Comparison of ENCODE assay signal across 8 cellular contexts in genomic region chr9:68779558-68780376, GRCh38.
A peak's percentile ranks its signal among the peaks of the same experiment; 100 is the strongest.
DNase-seq lines count a peak whose midpoint lies in the region; ATAC-seq and TF ChIP-seq lines count a peak whose summit lies in the region.

No MANE protein-coding gene starts in this region.

- H3K27me3 Mint-ChIP-seq in activated CD8-positive, alpha-beta memory T cell treated with anti-CD3 and anti-CD28 coated beads, Interleukin-2, amount 10 ng/mL, durations not matched to agents 7 days and 5 days = peaks cover 4% of the 10 kb centered on the region
- H3K27me3 Mint-ChIP-seq in endothelial cell (ENCODE audit: unreplicated experiment) = no peaks in the 10 kb centered on the region
- peaks cover 2% of the 10 kb centered on the region for H3K27me3 Mint-ChIP-seq in mesothelial cell of epicardium (ENCODE audit: low read depth)

- CTCF ChIA-PET in activated CD8-positive, alpha-beta memory T cell treated with anti-CD3 and anti-CD28 coated beads, Interleukin-2, amount 10 ng/mL, durations not matched to agents 7 days and 5 days (lab: Charles Lee) = interaction anchor here (0.6 to 1.6 kb wide), 11 partner anchors 9 to 257 kb away, joined by 3 to 5 read pairs (median 3); no protein-coding TSS in a partner anchor

- ATAC-seq in GM21360 (IDR thresholded peaks at IDR 0.05; ENCODE audit: unreplicated experiment) = peak; percentile 87
- peak; percentile 94 for ATAC-seq in activated CD8-positive, alpha-beta memory T cell treated with anti-CD3 and anti-CD28 coated beads, Interleukin-2, amount 10 ng/mL, durations not matched to agents 7 days and 5 days

- no peaks in the 10 kb centered on the region for H3K9me3 Mint-ChIP-seq in activated CD8-positive, alpha-beta memory T cell treated with anti-CD3 and anti-CD28 coated beads, Interleukin-2, amount 10 ng/mL, durations not matched to agents 7 days and 5 days (ENCODE audit: low read depth)
- no peaks in the 10 kb centered on the region for H3K9me3 Mint-ChIP-seq in endothelial cell (ENCODE audit: unreplicated experiment)
- no peaks in the 10 kb centered on the region for H3K9me3 Mint-ChIP-seq in mesothelial cell of epicardium

- no peak overlapping the region for H3K4me3 Mint-ChIP-seq in activated CD8-positive, alpha-beta memory T cell treated with anti-CD3 and anti-CD28 coated beads, Interleukin-2, amount 10 ng/mL, durations not matched to agents 7 days and 5 days
- H3K4me3 Mint-ChIP-seq in endothelial cell (ENCODE audit: unreplicated experiment) = no peak overlapping the region
- H3K4me3 Mint-ChIP-seq in mesothelial cell of epicardium = no peak overlapping the region

- peaks cover 7% of the 10 kb centered on the region for H3K4me1 Mint-ChIP-seq in activated CD8-positive, alpha-beta memory T cell treated with anti-CD3 and anti-CD28 coated beads, Interleukin-2, amount 10 ng/mL, durations not matched to agents 7 days and 5 days
- H3K4me1 Mint-ChIP-seq in endothelial cell (ENCODE audit: unreplicated experiment) = peaks cover 4% of the 10 kb centered on the region
- peaks cover 11% of the 10 kb centered on the region for H3K4me1 Mint-ChIP-seq in mesothelial cell of epicardium

- peaks cover 2% of the 10 kb centered on the region for H3K36me3 Mint-ChIP-seq in activated CD8-positive, alpha-beta memory T cell treated with anti-CD3 and anti-CD28 coated beads, Interleukin-2, amount 10 ng/mL, durations not matched to agents 7 days and 5 days
- H3K36me3 Mint-ChIP-seq in endothelial cell (ENCODE audit: low read depth, unreplicated experiment) (no peaks in the 10 kb centered on the region), mesothelial cell of epicardium (no peaks in the 10 kb centered on the region)

- TF ChIP-seq CTCF in endothelial cell (IDR thresholded peaks at IDR 0.05; ENCODE audit: unreplicated experiment) (no peak), mesothelial cell of epicardium (IDR thresholded peaks at IDR 0.05; ENCODE audit: unreplicated experiment) (no peak)

- no peak overlapping the region for H3K27ac Mint-ChIP-seq in activated CD8-positive, alpha-beta memory T cell treated with anti-CD3 and anti-CD28 coated beads, Interleukin-2, amount 10 ng/mL, durations not matched to agents 7 days and 5 days
- no peak overlapping the region for H3K27ac Mint-ChIP-seq in endothelial cell (ENCODE audit: unreplicated experiment)
- no peak overlapping the region for H3K27ac Mint-ChIP-seq in mesothelial cell of epicardium

- in situ Hi-C loops in Caki2 (cut with HindIII; ENCODE audit: low pct_unique_long_range_greater_than_20kb, low sequenced_read_pairs) = no loop called here

- DNase-seq in Caki2 (ENCODE audit: low read depth) (peak; percentile 84), HT-29 (ENCODE audit: low spot score) (peak; percentile 95), endothelial cell (ENCODE audit: low spot score) (peak; percentile 97), mesothelial cell of epicardium (ENCODE audit: low spot score in 2 of 2, unreplicated experiment in 2 of 2) (peak; percentile 96 to 99)
- DNase-seq in NK-92 treated with Interleukin-12 subunit alpha and Interleukin-12 subunit beta, amount 100 ng/mL, for 24 hours (lab: John Stamatoyannopoulos, UW) = peak; percentile 84
- DNase-seq in activated CD8-positive, alpha-beta memory T cell treated with anti-CD3 and anti-CD28 coated beads, Interleukin-2, amount 10 ng/mL, durations not matched to agents 7 days and 5 days = peak; percentile 95
- DNase-seq in stimulated activated CD8-positive, alpha-beta memory T cell treated with anti-CD3 and anti-CD28 coated beads, Interleukin-15, amount 100 ng/mL, for 4 hours (ENCODE audit: low read depth in 2 of 2) = peak; percentile 85 to 86

Comparison
In these comparisons a context has a peak if more than half of its experiments do, and no peak if none do; other contexts are left out.
1. Peak in every context shown above with its lines: DNase-seq and ATAC-seq.